ENCODE assay signal across 1 cellular context in genomic region chr5:140114341-140115185, GRCh38.
TF ChIP-seq lines count a peak whose summit lies in the region.

No MANE protein-coding gene starts in this region.

TF ChIP-seq in K562, 482 proteins besides CTCF, POLR2A, EP300 and RAD21 (continued from another document and continues in another):
- TF ChIP-seq SP2 (IDR thresholded peaks at IDR 0.05; ENCODE audit: extremely low read depth, low read depth, low read length, poor library complexity, severe bottlenecking) (no peak), THRAP3 (IDR thresholded peaks at IDR 0.05; ENCODE audit: borderline replicate concordance) (no peak), SREBF1 (IDR thresholded peaks at IDR 0.05; ENCODE audit: borderline replicate concordance, low read depth, low read length) (no peak), CTBP1 (IDR thresholded peaks at IDR 0.05; ENCODE audit: borderline replicate concordance) (peak; percentile 62), THRB (CRISPR knock-in tag; conservative IDR thresholded peaks at IDR 0.05) (no peak), SMARCA4 (IDR thresholded peaks at IDR 0.05) (0 out of 2 replicates have a peak, but pooled peaks have one; percentile 13), UBTF (IDR thresholded peaks at IDR 0.05; ENCODE audit: borderline replicate concordance in 1 of 2, low read depth in 2 of 2, low read length in 2 of 2) (peak; percentile 86 to 91; a peak in 3 of 4 replicates), L3MBTL2 (IDR thresholded peaks at IDR 0.05) (0 out of 2 replicates have a peak, but pooled peaks have one; percentile 22), ATF6 (CRISPR knock-in tag; IDR thresholded peaks at IDR 0.05) (no peak), FOXP1 (CRISPR knock-in tag; IDR thresholded peaks at IDR 0.05) (no peak), FOXK2 (conservative IDR thresholded peaks at IDR 0.05 in 1 of 2, IDR thresholded peaks at IDR 0.05 in 1 of 2; ENCODE audit: low read depth in 2 of 2) (peak in 1 of 2 experiments; percentile 84; a peak in 2 of 4 replicates), HOMEZ (CRISPR knock-in tag; IDR thresholded peaks at IDR 0.05) (no peak), MAFK (IDR thresholded peaks at IDR 0.05; ENCODE audit: low read length) (no peak), CCNT2 (IDR thresholded peaks at IDR 0.05; ENCODE audit: borderline replicate concordance, extremely low read depth, insufficient read length, low read depth, low read length) (peak; percentile 45), ZNF12 (CRISPR knock-in tag; IDR thresholded peaks at IDR 0.05) (no peak), ZMIZ1 (IDR thresholded peaks at IDR 0.05; ENCODE audit: low read depth in 2 of 2, low read length in 2 of 2) (no peak), ATF7 (IDR thresholded peaks at IDR 0.05) (peak; percentile 92), RCOR1 (IDR thresholded peaks at IDR 0.05; ENCODE audit: borderline replicate concordance in 1 of 2, low read depth in 2 of 2, low read length in 2 of 2) (no peak), SMARCA5 (IDR thresholded peaks at IDR 0.05) (no peak), SP1 (CRISPR knock-in tag; IDR thresholded peaks at IDR 0.05) (peak; percentile 49; the same call in 1 of the 2 replicates), DDX20 (tag; IDR thresholded peaks at IDR 0.05; ENCODE audit: low read depth) (no peak), FIP1L1 (IDR thresholded peaks at IDR 0.05; ENCODE audit: low read depth, low read length, poor library complexity, severe bottlenecking) (peak; percentile 31), ZNF232 (CRISPR knock-in tag; IDR thresholded peaks at IDR 0.05) (no peak), MYBL2 (IDR thresholded peaks at IDR 0.05; ENCODE audit: low read depth) (no peak), MYBL2 (CRISPR knock-in tag; IDR thresholded peaks at IDR 0.05; ENCODE audit: borderline replicate concordance) (no peak), KDM1A (IDR thresholded peaks at IDR 0.05) (0 out of 4 replicates have a peak, but pooled peaks of 1 of the 2 experiments have one; percentile 23), ATF3 (IDR thresholded peaks at IDR 0.05) (no peak), ATF3 (CRISPR knock-in tag; conservative IDR thresholded peaks at IDR 0.05) (no peak), ELF4 (CRISPR knock-in tag; IDR thresholded peaks at IDR 0.05) (no peak), NR2C1 (IDR thresholded peaks at IDR 0.05) (no peak), NR2C1 (tag; IDR thresholded peaks at IDR 0.05) (no peak), XRCC3 (IDR thresholded peaks at IDR 0.05) (no peak), ESRRB (CRISPR knock-in tag; IDR thresholded peaks at IDR 0.05; ENCODE audit: borderline replicate concordance) (no peak), FOXJ3 (CRISPR knock-in tag; IDR thresholded peaks at IDR 0.05) (no peak), ZNF830 (CRISPR knock-in tag; IDR thresholded peaks at IDR 0.05) (no peak), CXXC5 (CRISPR knock-in tag; IDR thresholded peaks at IDR 0.05) (peak; percentile 13; the same call in 1 of the 2 replicates), AFF1 (IDR thresholded peaks at IDR 0.05; ENCODE audit: low read depth in 1 of 2, partially characterized antibody in 2 of 2) (peak in 1 of 2 experiments; percentile 12), JUNB (CRISPR knock-in tag; conservative IDR thresholded peaks at IDR 0.05) (no peak), PHF8 (IDR thresholded peaks at IDR 0.05; ENCODE audit: borderline replicate concordance, low read length) (peak; percentile 20; the same call in 1 of the 2 replicates), TBL1XR1 (IDR thresholded peaks at IDR 0.05; ENCODE audit: low read length in 2 of 2) (no peak), CHD4 (IDR thresholded peaks at IDR 0.05; ENCODE audit: insufficient read depth, insufficient replicate concordance, low read depth, low read length, poor library complexity, severe bottlenecking) (no peak), HDAC2 (IDR thresholded peaks at IDR 0.05) (peak; percentile 50; the same call in 1 of the 2 replicates), PBX2 (CRISPR knock-in tag; IDR thresholded peaks at IDR 0.05; ENCODE audit: low read depth) (no peak), PBX2 (tag; conservative IDR thresholded peaks at IDR 0.05; ENCODE audit: low read depth) (no peak), SMAD3 (CRISPR knock-in tag; conservative IDR thresholded peaks at IDR 0.05) (no peak)
